In genomic region chr1:28243685-28244439, GRCh38 we compare ENCODE assay signal across 2 cellular contexts.
TF ChIP-seq lines count a peak whose summit lies in the region.

No MANE protein-coding gene starts in this region.

TF ChIP-seq in HEK293, 187 proteins besides CTCF, POLR2A, EP300 and RAD21:
- TF ChIP-seq PRDM1 (tag by site-specific recombination; IDR thresholded peaks at IDR 0.05), result peak; percentile 88
- TF ChIP-seq ZBTB20 (tag by site-specific recombination; IDR thresholded peaks at IDR 0.05), result no peak
- TF ChIP-seq, protein P1, sequence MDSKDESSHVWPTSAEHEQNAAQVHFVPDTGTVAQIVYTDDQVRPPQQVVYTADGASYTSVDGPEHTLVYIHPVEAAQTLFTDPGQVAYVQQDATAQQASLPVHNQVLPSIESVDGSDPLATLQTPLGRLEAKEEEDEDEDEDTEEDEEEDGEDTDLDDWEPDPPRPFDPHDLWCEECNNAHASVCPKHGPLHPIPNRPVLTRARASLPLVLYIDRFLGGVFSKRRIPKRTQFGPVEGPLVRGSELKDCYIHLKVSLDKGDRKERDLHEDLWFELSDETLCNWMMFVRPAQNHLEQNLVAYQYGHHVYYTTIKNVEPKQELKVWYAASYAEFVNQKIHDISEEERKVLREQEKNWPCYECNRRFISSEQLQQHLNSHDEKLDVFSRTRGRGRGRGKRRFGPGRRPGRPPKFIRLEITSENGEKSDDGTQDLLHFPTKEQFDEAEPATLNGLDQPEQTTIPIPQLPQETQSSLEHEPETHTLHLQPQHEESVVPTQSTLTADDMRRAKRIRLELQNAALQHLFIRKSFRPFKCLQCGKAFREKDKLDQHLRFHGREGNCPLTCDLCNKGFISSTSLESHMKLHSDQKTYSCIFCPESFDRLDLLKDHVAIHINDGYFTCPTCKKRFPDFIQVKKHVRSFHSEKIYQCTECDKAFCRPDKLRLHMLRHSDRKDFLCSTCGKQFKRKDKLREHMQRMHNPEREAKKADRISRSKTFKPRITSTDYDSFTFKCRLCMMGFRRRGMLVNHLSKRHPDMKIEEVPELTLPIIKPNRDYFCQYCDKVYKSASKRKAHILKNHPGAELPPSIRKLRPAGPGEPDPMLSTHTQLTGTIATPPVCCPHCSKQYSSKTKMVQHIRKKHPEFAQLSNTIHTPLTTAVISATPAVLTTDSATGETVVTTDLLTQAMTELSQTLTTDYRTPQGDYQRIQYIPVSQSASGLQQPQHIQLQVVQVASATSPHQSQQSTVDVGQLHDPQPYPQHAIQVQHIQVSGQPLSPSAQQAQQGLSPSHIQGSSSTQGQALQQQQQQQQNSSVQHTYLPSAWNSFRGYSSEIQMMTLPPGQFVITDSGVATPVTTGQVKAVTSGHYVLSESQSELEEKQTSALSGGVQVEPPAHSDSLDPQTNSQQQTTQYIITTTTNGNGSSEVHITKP (tag by site-specific recombination; IDR thresholded peaks at IDR 0.05), result peak; percentile 94

TF ChIP-seq in GM12878, 131 proteins besides CTCF, POLR2A, EP300 and RAD21:
- TF ChIP-seq ZBED1 (IDR thresholded peaks at IDR 0.05; ENCODE audit: borderline replicate concordance), result no peak
- TF ChIP-seq HDGF (IDR thresholded peaks at IDR 0.05), result 0 out of 2 replicates have a peak, but pooled peaks have one; percentile 24
- TF ChIP-seq POLR2AphosphoS2 (IDR thresholded peaks at IDR 0.05; ENCODE audit: low read depth, low read length), result no peak
- TF ChIP-seq CUX1 (IDR thresholded peaks at IDR 0.05; ENCODE audit: insufficient replicate concordance, low read depth, low read length), result no peak
- TF ChIP-seq ETV6 (conservative IDR thresholded peaks at IDR 0.05 in 1 of 2, IDR thresholded peaks at IDR 0.05 in 1 of 2; ENCODE audit: borderline replicate concordance in 1 of 2, low read depth in 1 of 2), result 0 out of 4 replicates have a peak, but pooled peaks of 1 of the 2 experiments have one; percentile 49
